15 cellular contexts compared by ENCODE assay signal in genomic region chr5:39654715-39655114, GRCh38.
DNase-seq lines count a peak whose midpoint lies in the region; ATAC-seq and TF ChIP-seq lines count a peak whose summit lies in the region.
"Had no signal": no experiment of that assay in that cellular context is flagged by ENCODE, and none has a peak within 500 bp of the region (broad histone marks: within the 10 kb centered on the region; RNA-seq: fewer than 3 reads in every experiment).

No MANE protein-coding gene starts in this region.

- no peak overlapping the region for H3K27ac ChIP-seq in gastroesophageal sphincter
- H3K27ac ChIP-seq: C4-2B had no signal

- no peak for ATAC-seq in gastroesophageal sphincter
- ATAC-seq: GM12878, HepG2 had no signal

- no peaks in the 10 kb centered on the region for H3K36me3 ChIP-seq in gastroesophageal sphincter
- H3K36me3 ChIP-seq: BE2C had no signal

- H3K4me3 ChIP-seq in gastroesophageal sphincter: no peak overlapping the region
- H3K4me3 ChIP-seq: GM12878 had no signal

- no peaks in the 10 kb centered on the region for H3K4me1 ChIP-seq in gastroesophageal sphincter
- H3K4me1 ChIP-seq: BE2C had no signal

- no peaks in the 10 kb centered on the region for H3K9me3 ChIP-seq in gastroesophageal sphincter
- H3K9me3 ChIP-seq: BE2C had no signal

- TF ChIP-seq POLR2A in gastroesophageal sphincter (IDR thresholded peaks at IDR 0.05): no peak

- no peaks in the 10 kb centered on the region for H3K27me3 ChIP-seq in gastroesophageal sphincter
- H3K27me3 ChIP-seq: BE2C had no signal

- TF ChIP-seq CTCF in gastroesophageal sphincter (IDR thresholded peaks at IDR 0.05): no peak

- 74 to 80% methylated on average over 4 of the region's 4 CpGs for WGBS in gastroesophageal sphincter (ENCODE audit: low coverage in 1 of 2), 2 donors

- intact Hi-C loops in posterior vena cava (cut with DNase I): no loop called here

- TF ChIP-seq EP300 in gastroesophageal sphincter (IDR thresholded peaks at IDR 0.05): no peak

- DNase-seq in AML-193 (lab: John Stamatoyannopoulos, UW) (peak; percentile 73 to 74), Kasumi-1 (lab: John Stamatoyannopoulos, UW) (peak; percentile 12), NOMO-1 treated with DMSO at 0.1 percent for 48 hours (lab: John Stamatoyannopoulos, UW; ENCODE audit: unreplicated experiment) (peak; percentile 83), SKM-1 treated with dmso at 0.1 percent for 144 hours (lab: John Stamatoyannopoulos, UW; ENCODE audit: unreplicated experiment) (peak; percentile 44), NCI-H1930 (lab: John Stamatoyannopoulos, UW) (no peak), posterior vena cava (ENCODE audit: low spot score) (no peak)
- DNase-seq: BE2C; CD4-positive, alpha-beta memory T cell; DMS79; GOT3; H9 had no signal

Comparison
In these comparisons a context has a peak if more than half of its experiments do, and no peak if none do; other contexts are left out.
1. DNase-seq: peak in AML-193 (2 of 2), Kasumi-1 (2 of 2), NOMO-1 treated with DMSO at 0.1 percent for 48 hours (single experiment) and SKM-1 treated with dmso at 0.1 percent for 144 hours (single experiment); none in NCI-H1930 (0 of 2) and posterior vena cava (single experiment).